1 cellular context compared by ENCODE assay signal in the genomic region with DNA sequence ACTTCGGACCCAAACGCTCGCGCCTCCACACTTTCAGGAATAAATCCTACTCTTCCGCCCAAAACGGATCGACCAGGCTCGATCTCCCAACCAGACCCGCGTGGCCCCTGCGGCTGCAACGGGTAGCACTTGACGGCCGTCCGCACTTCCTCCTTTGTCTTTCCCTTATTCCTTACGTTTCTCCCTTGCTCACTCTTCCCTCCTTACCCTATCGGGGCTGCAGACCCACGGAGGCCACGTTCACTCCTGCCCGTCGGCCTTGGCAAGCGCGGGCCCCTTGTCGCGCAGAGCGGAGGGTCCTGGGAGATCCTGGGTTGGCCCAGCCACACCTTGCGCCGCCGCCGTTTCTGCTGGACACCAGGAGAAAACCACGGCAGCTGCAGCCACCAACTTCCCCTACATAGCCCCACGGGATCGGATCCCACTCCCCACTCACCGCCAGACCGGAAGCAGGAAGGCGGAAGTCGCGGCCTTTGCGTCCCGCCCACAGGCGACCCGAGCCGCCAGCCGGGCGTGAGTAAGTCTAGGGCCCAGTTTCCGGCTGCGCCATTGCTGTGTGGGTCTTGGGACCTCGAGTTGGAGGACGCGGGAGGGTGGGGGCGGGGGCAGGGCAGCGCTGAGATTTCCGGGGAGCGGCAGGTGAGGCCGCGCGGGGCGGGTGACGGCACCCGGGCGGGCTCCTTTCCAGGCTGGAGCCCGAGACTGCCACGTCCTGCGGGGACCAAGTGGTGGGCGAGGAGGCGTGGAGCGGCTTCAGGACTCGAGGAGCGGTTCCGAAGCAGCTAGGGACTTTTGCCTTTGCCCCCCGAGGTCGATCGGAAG.
TF ChIP-seq lines count a peak whose summit lies in the region.

A gene with protein sequence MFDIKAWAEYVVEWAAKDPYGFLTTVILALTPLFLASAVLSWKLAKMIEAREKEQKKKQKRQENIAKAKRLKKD (minus strand): TSS at position 459 of the 822 bp plus-strand sequence. CDS start 2,297 bp downstream, outside the sequence.

TF ChIP-seq in GM12878, 131 proteins besides CTCF, POLR2A, EP300 and RAD21 (continued from another document):
- TF ChIP-seq ZBTB11 (CRISPR knock-in tag; IDR thresholded peaks at IDR 0.05) (no peak), PRDM15 (CRISPR knock-in tag; IDR thresholded peaks at IDR 0.05) (no peak), SMC3 (IDR thresholded peaks at IDR 0.05; ENCODE audit: borderline replicate concordance, low read length) (no peak), FOXK2 (IDR thresholded peaks at IDR 0.05) (no peak), SP1 (IDR thresholded peaks at IDR 0.05; ENCODE audit: low read depth, low read length) (no peak), STAT1 (conservative IDR thresholded peaks at IDR 0.05) (no peak), USF1 (IDR thresholded peaks at IDR 0.05; ENCODE audit: borderline replicate concordance, extremely low read length, insufficient read depth, low read depth, low read length) (no peak), LARP7 (IDR thresholded peaks at IDR 0.05) (no peak; the same call in 1 of the 2 replicates), GATAD2B (conservative IDR thresholded peaks at IDR 0.05; ENCODE audit: low read depth) (peak; percentile 96), SIX5 (IDR thresholded peaks at IDR 0.05; ENCODE audit: low read depth, low read length, severe bottlenecking) (no peak), YY1 (IDR thresholded peaks at IDR 0.05; ENCODE audit: low read depth, low read length) (peak; percentile 96), PML (IDR thresholded peaks at IDR 0.05; ENCODE audit: low read length) (peak; percentile 92), JUNB (IDR thresholded peaks at IDR 0.05) (no peak), NFIC (IDR thresholded peaks at IDR 0.05; ENCODE audit: low read depth, low read length) (no peak; the same call in 1 of the 2 replicates), MTA3 (IDR thresholded peaks at IDR 0.05; ENCODE audit: borderline replicate concordance, low read length) (no peak), RUNX3 (IDR thresholded peaks at IDR 0.05; ENCODE audit: low read length) (peak; percentile 71), PAX5 (IDR thresholded peaks at IDR 0.05; ENCODE audit: borderline replicate concordance, low read depth, low read length) (peak; percentile 54; the same call in 1 of the 2 replicates), ELK1 (IDR thresholded peaks at IDR 0.05; ENCODE audit: low read depth, low read length) (peak; percentile 88)
- TF ChIP-seq, protein P1, sequence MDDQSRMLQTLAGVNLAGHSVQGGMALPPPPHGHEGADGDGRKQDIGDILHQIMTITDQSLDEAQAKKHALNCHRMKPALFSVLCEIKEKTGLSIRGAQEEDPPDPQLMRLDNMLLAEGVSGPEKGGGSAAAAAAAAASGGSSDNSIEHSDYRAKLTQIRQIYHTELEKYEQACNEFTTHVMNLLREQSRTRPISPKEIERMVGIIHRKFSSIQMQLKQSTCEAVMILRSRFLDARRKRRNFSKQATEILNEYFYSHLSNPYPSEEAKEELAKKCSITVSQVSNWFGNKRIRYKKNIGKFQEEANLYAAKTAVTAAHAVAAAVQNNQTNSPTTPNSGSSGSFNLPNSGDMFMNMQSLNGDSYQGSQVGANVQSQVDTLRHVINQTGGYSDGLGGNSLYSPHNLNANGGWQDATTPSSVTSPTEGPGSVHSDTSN (IDR thresholded peaks at IDR 0.05; ENCODE audit: insufficient replicate concordance, low read depth, low read length) = peak; percentile 31
